In genomic region chr7:78970440-78970916, GRCh38 we compare ENCODE assay signal across 1 cellular context.
TF ChIP-seq lines count a peak whose summit lies in the region.

No MANE protein-coding gene starts in this region.

TF ChIP-seq in endothelial cell of umbilical vein, 7 proteins besides CTCF, POLR2A, EP300 and RAD21:
- TF ChIP-seq, protein P1, sequence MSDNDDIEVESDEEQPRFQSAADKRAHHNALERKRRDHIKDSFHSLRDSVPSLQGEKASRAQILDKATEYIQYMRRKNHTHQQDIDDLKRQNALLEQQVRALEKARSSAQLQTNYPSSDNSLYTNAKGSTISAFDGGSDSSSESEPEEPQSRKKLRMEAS (IDR thresholded peaks at IDR 0.05; ENCODE audit: insufficient read depth, insufficient read length), result no peak
- TF ChIP-seq MYC (IDR thresholded peaks at IDR 0.05; ENCODE audit: low read depth, low read length) (no peak), FOS (IDR thresholded peaks at IDR 0.05; ENCODE audit: borderline replicate concordance, insufficient read depth, low read length) (no peak), EZH2 (IDR thresholded peaks at IDR 0.05; ENCODE audit: borderline replicate concordance, low read depth, low read length, severe bottlenecking) (no peak), JUN (IDR thresholded peaks at IDR 0.05; ENCODE audit: borderline replicate concordance, insufficient read depth, insufficient read length, low read depth) (no peak), GATA2 (IDR thresholded peaks at IDR 0.05; ENCODE audit: insufficient read depth, insufficient read length, low read depth, low read length) (no peak), POLR2AphosphoS5 (IDR thresholded peaks at IDR 0.05; ENCODE audit: insufficient read depth, low read depth, low read length) (no peak)
